ENCODE assay signal across 1 cellular context in the genomic region with DNA sequence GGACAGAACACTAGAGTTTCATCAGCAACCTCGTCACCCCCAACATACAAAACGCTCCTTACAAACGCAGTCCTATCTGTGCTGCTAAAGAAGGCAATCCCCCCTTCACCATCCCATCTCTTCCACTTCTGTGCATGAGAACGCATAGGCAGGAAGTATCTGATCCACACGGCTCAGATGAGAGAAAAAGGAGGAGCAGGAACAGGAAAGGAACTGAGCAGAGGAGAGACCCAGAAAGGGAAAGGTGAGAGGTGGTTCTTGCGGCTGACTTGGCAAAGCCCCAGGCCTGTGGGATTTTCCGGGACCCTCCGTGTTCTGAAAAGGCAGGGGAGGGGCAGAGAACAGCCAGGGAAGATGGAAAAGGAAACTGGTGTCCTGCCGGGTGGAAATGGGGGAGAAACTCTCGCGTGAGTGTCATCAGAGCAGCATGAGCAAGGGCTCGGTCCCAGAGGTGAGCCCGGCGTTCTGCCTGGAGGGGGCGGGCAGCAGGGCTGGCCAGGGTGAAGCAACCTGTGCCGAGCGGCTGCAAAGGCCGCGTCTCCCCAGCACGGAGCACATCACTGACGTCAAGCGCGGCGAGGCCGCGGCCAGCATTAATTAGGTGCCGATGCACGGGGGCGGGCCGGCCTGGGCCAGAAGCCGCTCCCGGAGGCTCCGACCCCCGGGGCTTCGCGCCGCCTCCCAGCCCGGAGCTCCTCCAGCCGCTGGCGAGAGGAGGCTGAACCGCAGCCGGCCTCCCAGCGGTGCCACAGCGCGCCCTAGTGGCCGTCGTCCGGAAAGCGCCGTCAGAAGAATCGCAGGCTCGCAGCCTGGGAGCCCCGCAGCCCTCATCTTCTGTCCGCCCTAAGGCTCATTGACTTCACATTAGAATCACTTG.
TF ChIP-seq lines count a peak whose summit lies in the region.

No MANE protein-coding gene starts in this region.

TF ChIP-seq in SK-N-SH treated with all-trans-retinoic acid at 6 μM for 48 hours, 23 proteins besides CTCF, POLR2A, EP300 and RAD21 (continued from another document):
- TF ChIP-seq, protein P1, sequence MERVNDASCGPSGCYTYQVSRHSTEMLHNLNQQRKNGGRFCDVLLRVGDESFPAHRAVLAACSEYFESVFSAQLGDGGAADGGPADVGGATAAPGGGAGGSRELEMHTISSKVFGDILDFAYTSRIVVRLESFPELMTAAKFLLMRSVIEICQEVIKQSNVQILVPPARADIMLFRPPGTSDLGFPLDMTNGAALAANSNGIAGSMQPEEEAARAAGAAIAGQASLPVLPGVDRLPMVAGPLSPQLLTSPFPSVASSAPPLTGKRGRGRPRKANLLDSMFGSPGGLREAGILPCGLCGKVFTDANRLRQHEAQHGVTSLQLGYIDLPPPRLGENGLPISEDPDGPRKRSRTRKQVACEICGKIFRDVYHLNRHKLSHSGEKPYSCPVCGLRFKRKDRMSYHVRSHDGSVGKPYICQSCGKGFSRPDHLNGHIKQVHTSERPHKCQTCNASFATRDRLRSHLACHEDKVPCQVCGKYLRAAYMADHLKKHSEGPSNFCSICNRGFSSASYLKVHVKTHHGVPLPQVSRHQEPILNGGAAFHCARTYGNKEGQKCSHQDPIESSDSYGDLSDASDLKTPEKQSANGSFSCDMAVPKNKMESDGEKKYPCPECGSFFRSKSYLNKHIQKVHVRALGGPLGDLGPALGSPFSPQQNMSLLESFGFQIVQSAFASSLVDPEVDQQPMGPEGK (CRISPR knock-in tag; IDR thresholded peaks at IDR 0.05; ENCODE audit: borderline replicate concordance) = no peak
- no peak for TF ChIP-seq ARNTL (CRISPR knock-in tag; IDR thresholded peaks at IDR 0.05; ENCODE audit: borderline replicate concordance, low read depth)
- no peak for TF ChIP-seq ESRRG (CRISPR knock-in tag; IDR thresholded peaks at IDR 0.05)
- no peak for TF ChIP-seq ISL1 (CRISPR knock-in tag; IDR thresholded peaks at IDR 0.05)
- TF ChIP-seq PPARA (CRISPR knock-in tag; IDR thresholded peaks at IDR 0.05; ENCODE audit: borderline replicate concordance) = no peak
- no peak for TF ChIP-seq CSDC2 (CRISPR knock-in tag; IDR thresholded peaks at IDR 0.05)
- no peak for TF ChIP-seq ZNF70 (CRISPR knock-in tag; IDR thresholded peaks at IDR 0.05)
- TF ChIP-seq GLIS3 (CRISPR knock-in tag; IDR thresholded peaks at IDR 0.05) = no peak
- TF ChIP-seq, protein P2, sequence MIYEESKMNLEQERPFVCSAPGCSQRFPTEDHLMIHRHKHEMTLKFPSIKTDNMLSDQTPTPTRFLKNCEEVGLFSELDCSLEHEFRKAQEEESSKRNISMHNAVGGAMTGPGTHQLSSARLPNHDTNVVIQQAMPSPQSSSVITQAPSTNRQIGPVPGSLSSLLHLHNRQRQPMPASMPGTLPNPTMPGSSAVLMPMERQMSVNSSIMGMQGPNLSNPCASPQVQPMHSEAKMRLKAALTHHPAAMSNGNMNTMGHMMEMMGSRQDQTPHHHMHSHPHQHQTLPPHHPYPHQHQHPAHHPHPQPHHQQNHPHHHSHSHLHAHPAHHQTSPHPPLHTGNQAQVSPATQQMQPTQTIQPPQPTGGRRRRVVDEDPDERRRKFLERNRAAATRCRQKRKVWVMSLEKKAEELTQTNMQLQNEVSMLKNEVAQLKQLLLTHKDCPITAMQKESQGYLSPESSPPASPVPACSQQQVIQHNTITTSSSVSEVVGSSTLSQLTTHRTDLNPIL (CRISPR knock-in tag; IDR thresholded peaks at IDR 0.05; ENCODE audit: low read depth) = no peak
